ENCODE assay signal across 8 cellular contexts in the genomic region with DNA sequence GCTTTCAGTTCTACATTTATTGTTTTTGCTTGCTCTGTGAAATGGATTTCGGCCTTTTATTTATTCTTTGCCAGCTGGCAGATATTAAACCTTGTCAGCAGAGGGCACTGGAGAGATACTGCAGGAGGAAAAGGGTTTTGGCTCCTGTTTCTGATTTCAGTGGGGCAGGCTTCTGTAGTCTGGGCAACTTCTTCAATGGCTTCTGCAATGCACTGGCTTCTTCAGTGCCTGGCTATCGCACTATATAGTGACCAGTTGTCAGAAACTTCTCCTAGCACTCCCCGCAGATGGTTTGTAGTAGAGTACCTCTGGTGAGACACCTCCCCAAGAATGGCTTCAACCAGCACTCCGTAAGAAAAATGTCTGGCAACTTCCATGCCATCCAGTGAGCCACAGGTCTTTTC. TPM values are rescaled to one million over a fixed set of nuclear protein-coding genes. Genes with fewer than 3 reads are reported as not detected.
A peak's percentile ranks its signal among the peaks of the same experiment; 100 is the strongest.
DNase-seq lines count a peak whose midpoint lies in the region; ATAC-seq and TF ChIP-seq lines count a peak whose summit lies in the region.

No MANE protein-coding gene starts in this region.

- H3K36me3 Mint-ChIP-seq in type B pancreatic cell, result peaks cover 7% of the 10 kb centered on the region

- H3K4me3 ChIP-seq in AG04449 (ENCODE audit: low read depth, low read length) (no peak overlapping the region), lung (no peak overlapping the region)

- H3K9me3 ChIP-seq in lung (ENCODE audit: control insufficient read depth in 2 of 2, insufficient read depth in 1 of 2, low read length in 1 of 2), result no peaks in the 10 kb centered on the region

- WGBS in lung, 2 donors, result 57 to 61% methylated on average over 4 of the region's 4 CpGs

- H3K36me3 ChIP-seq in lung (ENCODE audit: control insufficient read depth in 2 of 2, insufficient read depth in 2 of 2, low read length in 2 of 2), result peaks cover 4 to 10% of the 10 kb centered on the region in 2 donors

- DNase-seq in AG04449 (ENCODE audit: low read depth, low spot score), result peak; percentile 14
- DNase-seq in NCI-H2029 treated with DMSO at 0.1 percent for 48 hours (lab: John Stamatoyannopoulos, UW), result peak; percentile 74
- DNase-seq in T-helper 22 cell (ENCODE audit: low read depth), result peak; percentile 19
- peak; percentile 80 for DNase-seq in cerebellum (ENCODE audit: low spot score)
- peak; percentile 44 for DNase-seq in lung (ENCODE audit: low spot score)
- no peak for DNase-seq in type B pancreatic cell (ENCODE audit: extremely low spot score, unreplicated experiment)

- H3K27ac ChIP-seq in lung (ENCODE audit: low read depth in 1 of 2, low read length in 1 of 2), result peak overlapping the region; percentile 54 to 61

- peaks cover 14% of the 10 kb centered on the region for H3K4me1 Mint-ChIP-seq in type B pancreatic cell (ENCODE audit: unreplicated experiment)

- peak overlapping the region; percentile 80 for H3K27ac Mint-ChIP-seq in type B pancreatic cell

- TF ChIP-seq CTCF in AG04449 (IDR thresholded peaks at IDR 0.05; ENCODE audit: insufficient read depth, low read length, missing control alignments) (peak; percentile 56), GM12873 (IDR thresholded peaks at IDR 0.05; ENCODE audit: insufficient read depth, low read depth, low read length, missing control alignments) (peak; percentile 73), lung (IDR thresholded peaks at IDR 0.05; ENCODE audit: control extremely low read depth, extremely low read depth) (peak; percentile 56), type B pancreatic cell (conservative IDR thresholded peaks at IDR 0.05) (peak; percentile 74)

- no peaks in the 10 kb centered on the region for H3K27me3 Mint-ChIP-seq in type B pancreatic cell

- ATAC-seq in lung (ENCODE audit: insufficient read depth, low FRiP score), result no peak
- ATAC-seq in GM19328 (IDR thresholded peaks at IDR 0.05; ENCODE audit: unreplicated experiment), result no peak

- H3K4me1 ChIP-seq in lung (ENCODE audit: control insufficient read depth in 2 of 2, insufficient read depth in 2 of 2, low read length in 2 of 2), result peaks cover 7 to 10% of the 10 kb centered on the region in 2 donors

- H3K27me3 ChIP-seq in lung (ENCODE audit: control insufficient read depth, insufficient read depth), result no peaks in the 10 kb centered on the region

- CTCF ChIA-PET in AG04449 (lab: Yijun Ruan, JAX), result interaction anchor here (0.7 to 7.9 kb wide), 26 partner anchors 9 to 435 kb away, joined by 3 to 45 read pairs (median 5); a partner anchor contains a TSS

- no peaks in the 10 kb centered on the region for H3K9me3 Mint-ChIP-seq in type B pancreatic cell

- POLR2A ChIA-PET in AG04449 (lab: Yijun Ruan, JAX), result no interaction called here

- H3K4me3 Mint-ChIP-seq in type B pancreatic cell, result peak overlapping the region; percentile 50

RNA-seq across cellular contexts. Expression of a gene that starts 3.2 kb away (rescaled TPM):
- 22.1 TPM for total RNA-seq in cerebellum
- total RNA-seq in lung, result 10 to 100 TPM; 34.7 to 43.4 TPM
- 10 to 100 TPM; 13.1 to 17.9 TPM for polyA plus RNA-seq in lung
- total RNA-seq in type B pancreatic cell (ENCODE audit: low replicate concordance), result 34.1 and 36.4 TPM in 2 replicates

RNA-seq across cellular contexts. Expression of a gene that starts 22.2 kb away (rescaled TPM):
- total RNA-seq in cerebellum, result 54.6 TPM
- 10 to 100 TPM; 54.9 to 69.6 TPM for total RNA-seq in lung
- polyA plus RNA-seq in lung, result 10 to 100 TPM; 52.3 to 87.5 TPM
- 51.4 and 53.7 TPM in 2 replicates for total RNA-seq in type B pancreatic cell (ENCODE audit: low replicate concordance)

RNA-seq across cellular contexts. Expression of a gene that starts 22.6 kb away (rescaled TPM):
- 12.9 TPM for total RNA-seq in cerebellum
- 100 to 1,000 TPM in 1 of 2 donors, 10 to 100 TPM in 1; 84.1 to 135 TPM for total RNA-seq in lung
- polyA plus RNA-seq in lung, result 100 to 1,000 TPM; 101 to 112 TPM
- total RNA-seq in type B pancreatic cell (ENCODE audit: low replicate concordance), result 92.6 and 113 TPM in 2 replicates

RNA-seq across cellular contexts. Expression of a gene that starts 47.1 kb away (rescaled TPM):
- total RNA-seq in cerebellum (not detected), lung (not detected), type B pancreatic cell (ENCODE audit: low replicate concordance) (not detected in 2 replicates)
- not detected for polyA plus RNA-seq in lung
